Comparison of ENCODE assay signal across 14 cellular contexts in genomic region chr2:112714331-112714730, GRCh38. TPM values are rescaled to one million over a fixed set of nuclear protein-coding genes. Genes with fewer than 3 reads are reported as not detected.
A peak's percentile ranks its signal among the peaks of the same experiment; 100 is the strongest.
DNase-seq lines count a peak whose midpoint lies in the region; ATAC-seq and TF ChIP-seq lines count a peak whose summit lies in the region.
"Had no signal": no experiment of that assay in that cellular context is flagged by ENCODE, and none has a peak within 500 bp of the region (broad histone marks: within the 10 kb centered on the region; RNA-seq: fewer than 3 reads in every experiment).

No MANE protein-coding gene starts in this region.

- H3K27ac ChIP-seq in RWPE1: peak overlapping the region; percentile 10; the same call in 1 of the 2 replicates
- H3K27ac ChIP-seq: 22Rv1, C4-2B had no signal

- H3K27ac Mint-ChIP-seq in activated CD8-positive, alpha-beta memory T cell treated with anti-CD3 and anti-CD28 coated beads, Interleukin-2, amount 10 ng/mL, durations not matched to agents 7 days and 5 days: no peak overlapping the region
- peak overlapping the region; percentile 71 for H3K27ac Mint-ChIP-seq in neural crest cell (ENCODE audit: unreplicated experiment)
- peak overlapping the region; percentile 41 for H3K27ac Mint-ChIP-seq in stimulated activated memory B cell treated with anti-CD40 and anti-IgM and Interleukin-4, amounts not matched to agents 10 μg/mL and 1 μg/mL and 100 μg/mL, for 72 hours
- H3K27ac Mint-ChIP-seq: CD4-positive, alpha-beta T cell; H9 had no signal

- H3K4me1 Mint-ChIP-seq in activated CD8-positive, alpha-beta memory T cell treated with anti-CD3 and anti-CD28 coated beads, Interleukin-2, amount 10 ng/mL, durations not matched to agents 7 days and 5 days: peaks cover 25% of the 10 kb centered on the region
- peaks cover 9% of the 10 kb centered on the region for H3K4me1 Mint-ChIP-seq in neural crest cell
- H3K4me1 Mint-ChIP-seq in stimulated activated memory B cell treated with anti-CD40 and anti-IgM and Interleukin-4, amounts not matched to agents 10 μg/mL and 1 μg/mL and 100 μg/mL, for 72 hours: peaks cover 48% of the 10 kb centered on the region
- H3K4me1 Mint-ChIP-seq: H9 had no signal

- TF ChIP-seq CTCF in RWPE1 (conservative IDR thresholded peaks at IDR 0.05; ENCODE audit: low read depth) (no peak), neural crest cell (conservative IDR thresholded peaks at IDR 0.05) (no peak)

- POLR2A ChIA-PET in RWPE1 (lab: Yijun Ruan, JAX; ENCODE audit: low non-redundant PET): no interaction called here

- H3K36me3 Mint-ChIP-seq in activated CD8-positive, alpha-beta memory T cell treated with anti-CD3 and anti-CD28 coated beads, Interleukin-2, amount 10 ng/mL, durations not matched to agents 7 days and 5 days: no peaks in the 10 kb centered on the region
- H3K36me3 Mint-ChIP-seq in neural crest cell (ENCODE audit: low read depth): no peaks in the 10 kb centered on the region
- no peaks in the 10 kb centered on the region for H3K36me3 Mint-ChIP-seq in stimulated activated memory B cell treated with anti-CD40 and anti-IgM and Interleukin-4, amounts not matched to agents 10 μg/mL and 1 μg/mL and 100 μg/mL, for 72 hours

- peaks cover 8% of the 10 kb centered on the region for H3K27me3 Mint-ChIP-seq in activated CD8-positive, alpha-beta memory T cell treated with anti-CD3 and anti-CD28 coated beads, Interleukin-2, amount 10 ng/mL, durations not matched to agents 7 days and 5 days
- peaks cover 5% of the 10 kb centered on the region for H3K27me3 Mint-ChIP-seq in neural crest cell (ENCODE audit: low read depth)
- H3K27me3 Mint-ChIP-seq in stimulated activated memory B cell treated with anti-CD40 and anti-IgM and Interleukin-4, amounts not matched to agents 10 μg/mL and 1 μg/mL and 100 μg/mL, for 72 hours: no peaks in the 10 kb centered on the region

- peak; percentile 5 for DNase-seq in activated CD8-positive, alpha-beta memory T cell treated with anti-CD3 and anti-CD28 coated beads, Interleukin-2, amount 10 ng/mL, durations not matched to agents 7 days and 5 days
- DNase-seq in activated CD8-positive, alpha-beta memory T cell treated with anti-CD3 and anti-CD28 coated beads, Interleukin-2, amount 50 U/mL, for 4 hours: no peak
- DNase-seq in RWPE1 (ENCODE audit: low spot score): no peak
- DNase-seq in neural crest cell (ENCODE audit: low read depth, low spot score): no peak
- DNase-seq in SIG-M5 treated with dmso at 0.1 percent for 504 hours (lab: John Stamatoyannopoulos, UW; ENCODE audit: unreplicated experiment): no peak
- DNase-seq: AML-193; Caco-2; CD4-positive, alpha-beta T cell; H9 had no signal

- ATAC-seq in activated CD8-positive, alpha-beta memory T cell treated with anti-CD3 and anti-CD28 coated beads, Interleukin-2, amount 10 ng/mL, durations not matched to agents 7 days and 5 days: no peak
- no peak for ATAC-seq in stimulated activated memory B cell treated with anti-CD40 and anti-IgM and Interleukin-4, amounts not matched to agents 10 μg/mL and 1 μg/mL and 100 μg/mL, for 72 hours
- no peak for ATAC-seq in HG03457 (IDR thresholded peaks at IDR 0.05; ENCODE audit: unreplicated experiment)

- H3K9me3 Mint-ChIP-seq in activated CD8-positive, alpha-beta memory T cell treated with anti-CD3 and anti-CD28 coated beads, Interleukin-2, amount 10 ng/mL, durations not matched to agents 7 days and 5 days (ENCODE audit: low read depth): no peaks in the 10 kb centered on the region
- no peaks in the 10 kb centered on the region for H3K9me3 Mint-ChIP-seq in neural crest cell
- H3K9me3 Mint-ChIP-seq in stimulated activated memory B cell treated with anti-CD40 and anti-IgM and Interleukin-4, amounts not matched to agents 10 μg/mL and 1 μg/mL and 100 μg/mL, for 72 hours: no peaks in the 10 kb centered on the region
- H3K9me3 Mint-ChIP-seq: CD4-positive, alpha-beta T cell; H9 had no signal

- no peak overlapping the region for H3K4me3 Mint-ChIP-seq in activated CD8-positive, alpha-beta memory T cell treated with anti-CD3 and anti-CD28 coated beads, Interleukin-2, amount 10 ng/mL, durations not matched to agents 7 days and 5 days
- H3K4me3 Mint-ChIP-seq in neural crest cell: no peak overlapping the region
- H3K4me3 Mint-ChIP-seq in stimulated activated memory B cell treated with anti-CD40 and anti-IgM and Interleukin-4, amounts not matched to agents 10 μg/mL and 1 μg/mL and 100 μg/mL, for 72 hours: no peak overlapping the region
- H3K4me3 Mint-ChIP-seq: CD4-positive, alpha-beta T cell; H9 had no signal

- CTCF ChIA-PET in activated CD8-positive, alpha-beta memory T cell treated with anti-CD3 and anti-CD28 coated beads, Interleukin-2, amount 10 ng/mL, durations not matched to agents 7 days and 5 days (lab: Charles Lee): no interaction called here
- CTCF ChIA-PET in RWPE1 (lab: Yijun Ruan, JAX): no interaction called here

RNA-seq across cellular contexts. Expression of gene NT5DC4, which starts 6.5 kb away (rescaled TPM):
- total RNA-seq in activated CD8-positive, alpha-beta memory T cell treated with anti-CD3 and anti-CD28 coated beads, Interleukin-2, amount 10 ng/mL, durations not matched to agents 7 days and 5 days: not detected
- total RNA-seq in neural crest cell: not detected in 2 replicates
- total RNA-seq: CD4-positive, alpha-beta T cell; H1; H9 had no signal

RNA-seq across cellular contexts. Expression of gene CKAP2L, which starts 50.1 kb away (rescaled TPM):
- 10 to 100 TPM; 62.2 to 68.8 TPM for total RNA-seq in activated CD8-positive, alpha-beta memory T cell treated with anti-CD3 and anti-CD28 coated beads, Interleukin-2, amount 10 ng/mL, durations not matched to agents 7 days and 5 days
- total RNA-seq in neural crest cell: 27.4 and 31.3 TPM in 2 replicates
